In genomic region chr12:48788852-48789775, GRCh38 we compare ENCODE assay signal across 8 cellular contexts. TPM values are rescaled to one million over a fixed set of nuclear protein-coding genes. Genes with fewer than 3 reads are reported as not detected.
DNase-seq lines count a peak whose midpoint lies in the region; ATAC-seq, FAIRE-seq and TF ChIP-seq lines count a peak whose summit lies in the region.

Gene ADCY6, minus strand, starts transcription at chr12:48789089. Its CDS starts 5,655 bp downstream, at chr12:48783434.

- H3K36me3 Mint-ChIP-seq in activated T-helper 17 cell treated with anti-CD3 and anti-CD28 coated beads, Interleukin-2, amount 50 U/mL, for 72 hours (ENCODE audit: low read depth): no peaks in the 10 kb centered on the region
- H3K36me3 Mint-ChIP-seq in natural killer cell treated with Interleukin-12 subunit alpha and Interleukin-12 subunit beta and Interleukin-15 and Interleukin-18, amount 100 ng/mL, for 72 hours: no peaks in the 10 kb centered on the region

- H3K27ac Mint-ChIP-seq in activated T-helper 17 cell treated with anti-CD3 and anti-CD28 coated beads, Interleukin-2, amount 50 U/mL, for 72 hours: no peak within 1 kb of the TSS
- no peak within 1 kb of the TSS for H3K27ac Mint-ChIP-seq in natural killer cell treated with Interleukin-12 subunit alpha and Interleukin-12 subunit beta and Interleukin-15 and Interleukin-18, amount 100 ng/mL, for 72 hours

- peak; percentile 12 for DNase-seq in stimulated activated CD4-positive, alpha-beta T cell treated with anti-CD3 and anti-CD28 coated beads, Interleukin-12 subunit alpha, Interleukin-12 subunit beta, amount 100 ng/mL, for 4 hours
- DNase-seq in stimulated activated CD4-positive, alpha-beta T cell treated with anti-CD3 and anti-CD28 coated beads, Interleukin-4, amount 100 ng/mL, for 24 hours: no peak
- DNase-seq in frontal cortex (ENCODE audit: low spot score in 2 of 2) (peak; percentile 89 to 90), HUDEP-2 (lab: John Stamatoyannopoulos, UW; ENCODE audit: unreplicated experiment in 76 of 76) (no peak)
- no peak for DNase-seq in natural killer cell treated with Interleukin-12 subunit alpha and Interleukin-12 subunit beta and Interleukin-15 and Interleukin-18, amount 100 ng/mL, for 72 hours (ENCODE audit: low spot score)

- peaks cover 26% of the 10 kb centered on the region for H3K79me2 ChIP-seq in Loucy (ENCODE audit: insufficient read depth, low read length)

- TF ChIP-seq CTCF in Loucy (conservative IDR thresholded peaks at IDR 0.05; ENCODE audit: low read length): no peak

- H3K9me3 ChIP-seq in Loucy (ENCODE audit: insufficient read depth, low read depth, low read length): no peaks in the 10 kb centered on the region

- H4K20me1 ChIP-seq in Loucy (ENCODE audit: insufficient read depth, low read length, poor library complexity, severe bottlenecking): no peaks in the 10 kb centered on the region

- peaks cover 5% of the 10 kb centered on the region for H3K4me1 Mint-ChIP-seq in activated T-helper 17 cell treated with anti-CD3 and anti-CD28 coated beads, Interleukin-2, amount 50 U/mL, for 72 hours
- H3K4me1 Mint-ChIP-seq in natural killer cell treated with Interleukin-12 subunit alpha and Interleukin-12 subunit beta and Interleukin-15 and Interleukin-18, amount 100 ng/mL, for 72 hours (ENCODE audit: low read depth in 2 of 2): peaks cover 0 to 14% of the 10 kb centered on the region in 2 donors

- H3K4me2 ChIP-seq in Loucy (ENCODE audit: low read depth, low read length, poor library complexity, severe bottlenecking): peak within 1 kb of the TSS; percentile 98

- peak within 1 kb of the TSS; percentile 98 for H3K4me3 ChIP-seq in Loucy (ENCODE audit: low read length, poor library complexity, severe bottlenecking)

- H3K27me3 Mint-ChIP-seq in activated T-helper 17 cell treated with anti-CD3 and anti-CD28 coated beads, Interleukin-2, amount 50 U/mL, for 72 hours: peaks cover 43% of the 10 kb centered on the region
- H3K27me3 Mint-ChIP-seq in natural killer cell treated with Interleukin-12 subunit alpha and Interleukin-12 subunit beta and Interleukin-15 and Interleukin-18, amount 100 ng/mL, for 72 hours: peaks cover 16 to 30% of the 10 kb centered on the region in 2 donors

- peak; percentile 37 for ATAC-seq in activated T-helper 17 cell treated with anti-CD3 and anti-CD28 coated beads, Interleukin-2, amount 50 U/mL, for 72 hours (replicated peaks)
- peak; percentile 12 to 48 for ATAC-seq in natural killer cell treated with Interleukin-12 subunit alpha and Interleukin-12 subunit beta and Interleukin-15 and Interleukin-18, amount 100 ng/mL, for 72 hours
- ATAC-seq in GM19467 (IDR thresholded peaks at IDR 0.05; ENCODE audit: unreplicated experiment): no peak

- H3K36me3 ChIP-seq in Loucy (ENCODE audit: insufficient read depth, low read length): no peaks in the 10 kb centered on the region

- peak within 1 kb of the TSS; percentile 94 for H3K9ac ChIP-seq in Loucy (ENCODE audit: low read depth, low read length, poor library complexity, severe bottlenecking)

- H3F3A ChIP-seq in Loucy (ENCODE audit: low read depth): no peaks in the 10 kb centered on the region

- no peaks in the 10 kb centered on the region for H3K27me3 ChIP-seq in Loucy (ENCODE audit: insufficient read depth, low read length, poor library complexity, severe bottlenecking)

- no peak for FAIRE-seq in frontal cortex (lab: Jason Lieb, UNC)

- no peaks in the 10 kb centered on the region for H3K9me3 Mint-ChIP-seq in activated T-helper 17 cell treated with anti-CD3 and anti-CD28 coated beads, Interleukin-2, amount 50 U/mL, for 72 hours
- no peaks in the 10 kb centered on the region for H3K9me3 Mint-ChIP-seq in natural killer cell treated with Interleukin-12 subunit alpha and Interleukin-12 subunit beta and Interleukin-15 and Interleukin-18, amount 100 ng/mL, for 72 hours

- H3K4me3 Mint-ChIP-seq in activated T-helper 17 cell treated with anti-CD3 and anti-CD28 coated beads, Interleukin-2, amount 50 U/mL, for 72 hours: peak within 1 kb of the TSS; percentile 52
- H3K4me3 Mint-ChIP-seq in natural killer cell treated with Interleukin-12 subunit alpha and Interleukin-12 subunit beta and Interleukin-15 and Interleukin-18, amount 100 ng/mL, for 72 hours: peak within 1 kb of the TSS; percentile 45

- H3K4me1 ChIP-seq in Loucy (ENCODE audit: insufficient read depth, low read length, poor library complexity, severe bottlenecking): peaks cover 21% of the 10 kb centered on the region

- peak within 1 kb of the TSS; percentile 100 for H2AFZ ChIP-seq in Loucy (ENCODE audit: low read length)

- no peaks in the 10 kb centered on the region for H3K9me2 ChIP-seq in Loucy (replicated peaks; ENCODE audit: low read depth, low read length)

RNA-seq across cellular contexts. Expression of gene ADCY6, which starts in this region (rescaled TPM):
- under 1 TPM in 1 of 2 donors, not detected in 1; 0.24 TPM for total RNA-seq in activated T-helper 17 cell treated with anti-CD3 and anti-CD28 coated beads, Interleukin-2, amount 50 U/mL, for 72 hours
- 25.7 TPM for total RNA-seq in frontal cortex
- under 1 TPM; 0.22 to 0.40 TPM for total RNA-seq in natural killer cell treated with Interleukin-12 subunit alpha and Interleukin-12 subunit beta and Interleukin-15 and Interleukin-18, amount 100 ng/mL, for 72 hours

Comparison
In these comparisons a context has a peak if more than half of its experiments do, and no peak if none do; other contexts are left out.
1. RNA of gene ADCY6 (total RNA-seq): 25.7 TPM in frontal cortex (single experiment); 0.22 to 0.40 TPM in natural killer cell treated with Interleukin-12 subunit alpha and Interleukin-12 subunit beta and Interleukin-15 and Interleukin-18, amount 100 ng/mL, for 72 hours and 0.24 TPM in activated T-helper 17 cell treated with anti-CD3 and anti-CD28 coated beads, Interleukin-2, amount 50 U/mL, for 72 hours; every median in the first group is over 10 times any median in the second.
2. DNase-seq: peak in stimulated activated CD4-positive, alpha-beta T cell treated with anti-CD3 and anti-CD28 coated beads, Interleukin-12 subunit alpha, Interleukin-12 subunit beta, amount 100 ng/mL, for 4 hours (single experiment) and frontal cortex (2 of 2); none in stimulated activated CD4-positive, alpha-beta T cell treated with anti-CD3 and anti-CD28 coated beads, Interleukin-4, amount 100 ng/mL, for 24 hours (single experiment), natural killer cell treated with Interleukin-12 subunit alpha and Interleukin-12 subunit beta and Interleukin-15 and Interleukin-18, amount 100 ng/mL, for 72 hours (single experiment) and HUDEP-2 (0 of 76).
3. Peak in ATAC-seq in activated T-helper 17 cell treated with anti-CD3 and anti-CD28 coated beads, Interleukin-2, amount 50 U/mL, for 72 hours; RNA of the gene not detected or under 1 TPM.
4. Peak in ATAC-seq in natural killer cell treated with Interleukin-12 subunit alpha and Interleukin-12 subunit beta and Interleukin-15 and Interleukin-18, amount 100 ng/mL, for 72 hours; RNA of the gene not detected or under 1 TPM.